15 cellular contexts compared by ENCODE assay signal in the genomic region with DNA sequence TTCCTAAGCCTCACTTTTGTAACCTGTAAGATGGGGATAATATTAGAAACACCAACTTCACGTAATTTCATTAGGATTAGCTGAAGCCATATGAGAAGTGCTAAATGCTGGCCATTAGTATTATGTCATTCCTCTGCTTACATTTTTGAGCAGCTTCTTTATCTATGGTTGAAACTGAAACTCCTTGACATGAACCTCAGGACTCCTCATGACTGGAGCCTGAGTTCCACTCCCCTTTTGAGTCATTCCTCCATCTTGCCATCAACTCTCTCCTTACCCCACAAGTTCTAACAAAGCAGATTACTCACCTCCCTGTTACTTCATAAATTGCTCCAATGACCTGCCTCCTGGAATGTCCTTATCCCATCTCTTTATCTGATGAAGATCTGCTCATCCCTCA.
DNase-seq lines count a peak whose midpoint lies in the region; ATAC-seq and TF ChIP-seq lines count a peak whose summit lies in the region.
"Had no signal": no experiment of that assay in that cellular context is flagged by ENCODE, and none has a peak within 500 bp of the region (broad histone marks: within the 10 kb centered on the region; RNA-seq: fewer than 3 reads in every experiment).

No MANE protein-coding gene starts in this region.

- no peak overlapping the region for H3K27ac Mint-ChIP-seq in activated CD4-positive, alpha-beta T cell treated with anti-CD3 and anti-CD28 coated beads for 36 hours
- no peak overlapping the region for H3K27ac Mint-ChIP-seq in stimulated activated effector memory CD8-positive, alpha-beta T cell treated with anti-CD3 and anti-CD28 coated beads, Interleukin-12 subunit alpha, Interleukin-12 subunit beta, amount 100 ng/mL, for 72 hours
- no peak overlapping the region for H3K27ac Mint-ChIP-seq in Calu3 (ENCODE audit: unreplicated experiment)
- H3K27ac Mint-ChIP-seq: T-cell had no signal

- CTCF ChIA-PET in activated CD4-positive, alpha-beta T cell treated with anti-CD3 and anti-CD28 coated beads for 36 hours (lab: Charles Lee) = no interaction called here
- CTCF ChIA-PET in Calu3 (lab: Charles Lee) = no interaction called here

- H3K4me1 Mint-ChIP-seq in activated CD4-positive, alpha-beta T cell treated with anti-CD3 and anti-CD28 coated beads for 36 hours = peaks cover 3% of the 10 kb centered on the region
- H3K4me1 Mint-ChIP-seq in stimulated activated effector memory CD8-positive, alpha-beta T cell treated with anti-CD3 and anti-CD28 coated beads, Interleukin-12 subunit alpha, Interleukin-12 subunit beta, amount 100 ng/mL, for 72 hours = no peaks in the 10 kb centered on the region
- no peaks in the 10 kb centered on the region for H3K4me1 Mint-ChIP-seq in Calu3 (ENCODE audit: low read depth, unreplicated experiment)
- H3K4me1 Mint-ChIP-seq: central memory CD8-positive, alpha-beta T cell; T-cell had no signal

- no peaks in the 10 kb centered on the region for H3K27me3 Mint-ChIP-seq in activated CD4-positive, alpha-beta T cell treated with anti-CD3 and anti-CD28 coated beads for 36 hours
- H3K27me3 Mint-ChIP-seq in Calu3 (ENCODE audit: unreplicated experiment) = no peaks in the 10 kb centered on the region
- H3K27me3 Mint-ChIP-seq: central memory CD8-positive, alpha-beta T cell; T-cell had no signal

- no peak overlapping the region for H3K4me3 Mint-ChIP-seq in activated CD4-positive, alpha-beta T cell treated with anti-CD3 and anti-CD28 coated beads for 36 hours
- H3K4me3 Mint-ChIP-seq in stimulated activated effector memory CD8-positive, alpha-beta T cell treated with anti-CD3 and anti-CD28 coated beads, Interleukin-12 subunit alpha, Interleukin-12 subunit beta, amount 100 ng/mL, for 72 hours = no peak overlapping the region
- no peak overlapping the region for H3K4me3 Mint-ChIP-seq in Calu3 (ENCODE audit: low read depth, unreplicated experiment)
- H3K4me3 Mint-ChIP-seq: central memory CD8-positive, alpha-beta T cell; T-cell had no signal

- POLR2A ChIA-PET in activated CD4-positive, alpha-beta T cell treated with anti-CD3 and anti-CD28 coated beads for 36 hours (lab: Charles Lee) = no interaction called here

- H3K36me3 Mint-ChIP-seq in activated CD4-positive, alpha-beta T cell treated with anti-CD3 and anti-CD28 coated beads for 36 hours (ENCODE audit: low read depth) = no peaks in the 10 kb centered on the region
- no peaks in the 10 kb centered on the region for H3K36me3 Mint-ChIP-seq in stimulated activated effector memory CD8-positive, alpha-beta T cell treated with anti-CD3 and anti-CD28 coated beads, Interleukin-12 subunit alpha, Interleukin-12 subunit beta, amount 100 ng/mL, for 72 hours
- H3K36me3 Mint-ChIP-seq in Calu3 (ENCODE audit: insufficient read depth, unreplicated experiment) = no peaks in the 10 kb centered on the region
- H3K36me3 Mint-ChIP-seq: T-cell had no signal

- no TSS peak for BruUV-seq in Calu3 (replicated peaks; lab: Mats Ljungman, UMichigan)

- DNase-seq in activated CD4-positive, alpha-beta T cell treated with anti-CD3 and anti-CD28 coated beads for 36 hours = no peak
- DNase-seq in activated CD4-positive, alpha-beta T cell treated with anti-CD3 and anti-CD28 coated beads, Interleukin-2, amount 50 U/mL, for 1 hour = no peak
- peak; percentile 66 for DNase-seq in NCI-H226
- no peak for DNase-seq in stimulated activated effector memory CD8-positive, alpha-beta T cell treated with anti-CD3 and anti-CD28 coated beads, Interleukin-12 subunit alpha, Interleukin-12 subunit beta, amount 100 ng/mL, for 72 hours (ENCODE audit: low spot score in 2 of 2)
- DNase-seq in DMS79 treated with DMSO at 0.1 percent for 48 hours (lab: John Stamatoyannopoulos, UW) = no peak
- DNase-seq in Calu3 = no peak
- DNase-seq: 8988T, DMS153, glutamatergic neuron, mesendoderm, right lobe of liver, T-cell had no signal

- ATAC-seq in activated CD4-positive, alpha-beta T cell treated with anti-CD3 and anti-CD28 coated beads for 36 hours = peak; percentile 49
- ATAC-seq in HG02798 (IDR thresholded peaks at IDR 0.05; ENCODE audit: poor library complexity, unreplicated experiment) (peak; percentile 75), HG03139 (IDR thresholded peaks at IDR 0.05; ENCODE audit: unreplicated experiment) (no peak)
- ATAC-seq in stimulated activated effector memory CD8-positive, alpha-beta T cell treated with anti-CD3 and anti-CD28 coated beads, Interleukin-12 subunit alpha, Interleukin-12 subunit beta, amount 100 ng/mL, for 72 hours = peak; percentile 49
- ATAC-seq: right lobe of liver, T-cell had no signal

- H3K9me3 Mint-ChIP-seq in activated CD4-positive, alpha-beta T cell treated with anti-CD3 and anti-CD28 coated beads for 36 hours (ENCODE audit: low read depth) = peaks cover 29% of the 10 kb centered on the region
- H3K9me3 Mint-ChIP-seq in stimulated activated effector memory CD8-positive, alpha-beta T cell treated with anti-CD3 and anti-CD28 coated beads, Interleukin-12 subunit alpha, Interleukin-12 subunit beta, amount 100 ng/mL, for 72 hours = peaks cover 15% of the 10 kb centered on the region
- H3K9me3 Mint-ChIP-seq in Calu3 (ENCODE audit: low read depth, unreplicated experiment) = no peaks in the 10 kb centered on the region

- intact Hi-C loops in activated CD4-positive, alpha-beta T cell treated with anti-CD3 and anti-CD28 coated beads for 36 hours (cut with DNase I, micrococcal nuclease) = no loop called here
- intact Hi-C loops in Calu3 (cut with micrococcal nuclease; ENCODE audit: unreplicated experiment) = no loop called here

- TF ChIP-seq CTCF in Calu3 (IDR thresholded peaks at IDR 0.05; ENCODE audit: unreplicated experiment) = no peak
